15 cellular contexts compared by ENCODE assay signal in genomic region chr20:41161886-41162285, GRCh38. TPM values are rescaled to one million over a fixed set of nuclear protein-coding genes. Genes with fewer than 3 reads are reported as not detected.
A peak's percentile ranks its signal among the peaks of the same experiment; 100 is the strongest.
DNase-seq lines count a peak whose midpoint lies in the region; ATAC-seq, FAIRE-seq and TF ChIP-seq lines count a peak whose summit lies in the region.
"Had no signal": no experiment of that assay in that cellular context is flagged by ENCODE, and none has a peak within 500 bp of the region (broad histone marks: within the 10 kb centered on the region; RNA-seq: fewer than 3 reads in every experiment).

No MANE protein-coding gene starts in this region.

- no peak for TF ChIP-seq EP300 in HepG2 (IDR thresholded peaks at IDR 0.05; ENCODE audit: low read depth in 2 of 2, low read length in 2 of 2)
- no peak for TF ChIP-seq EP300 in HepG2 (CRISPR knock-in tag; IDR thresholded peaks at IDR 0.05; ENCODE audit: borderline replicate concordance)

- peaks cover 0 to 4% (median 0%) of the 10 kb centered on the region in 8 donors for H3K9me3 Mint-ChIP-seq in CD4-positive, alpha-beta memory T cell
- no peaks in the 10 kb centered on the region for H3K9me3 Mint-ChIP-seq in activated naive CD8-positive, alpha-beta T cell (ENCODE audit: low read depth)

- peaks cover 64% of the 10 kb centered on the region for H3K36me3 ChIP-seq in CD4-positive, alpha-beta memory T cell (ENCODE audit: insufficient read depth, low read length)
- H3K36me3 ChIP-seq in HCT116 (ENCODE audit: control insufficient read depth in 1 of 2, insufficient read depth in 2 of 2, low read length in 2 of 2) = peaks cover 5 to 29% of the 10 kb centered on the region in 2 experiments; a peak in 3 of 4 replicates
- H3K36me3 ChIP-seq in HepG2 (replicated peaks in 1 of 2; ENCODE audit: control insufficient read depth in 1 of 2, insufficient read depth in 2 of 2, low read length in 2 of 2) = peaks cover 64 to 85% of the 10 kb centered on the region in 2 experiments

- H3K79me2 ChIP-seq in HCT116 (ENCODE audit: insufficient read depth, low read length) = no peaks in the 10 kb centered on the region
- peaks cover 21% of the 10 kb centered on the region for H3K79me2 ChIP-seq in HepG2 (ENCODE audit: insufficient read depth, low read length)

- no peaks in the 10 kb centered on the region for H3K9me3 ChIP-seq in CD4-positive, alpha-beta memory T cell (ENCODE audit: control insufficient read depth in 1 of 2, low read length in 2 of 2)
- H3K9me3 ChIP-seq in HCT116 (ENCODE audit: control insufficient read depth in 1 of 2, insufficient read depth in 1 of 2, low read depth in 1 of 2, low read length in 2 of 2) = no peaks in the 10 kb centered on the region
- no peaks in the 10 kb centered on the region for H3K9me3 ChIP-seq in HepG2 (ENCODE audit: low read length)
- H3K9me3 ChIP-seq: BLaER1 treated with 17β-estradiol and CSF1 and Interleukin-3, amounts not matched to agents 10 nM and 100 nM; heart right ventricle had no signal

- no peak overlapping the region for H3K4me2 ChIP-seq in HCT116 (ENCODE audit: low read length)
- H3K4me2 ChIP-seq in HepG2 (ENCODE audit: low read depth, low read length) = no peak overlapping the region
- H3K4me2 ChIP-seq: BLaER1 treated with 17β-estradiol and CSF1 and Interleukin-3, amounts not matched to agents 10 nM and 100 nM had no signal

- no peak for FAIRE-seq in HepG2 (lab: Jason Lieb, UNC)
- FAIRE-seq: GM12892 had no signal

- TF ChIP-seq CTCF in HCT116 (IDR thresholded peaks at IDR 0.05 in 2 of 3, conservative IDR thresholded peaks at IDR 0.05 in 1 of 3; ENCODE audit: borderline replicate concordance in 1 of 3, insufficient read depth in 1 of 3, low read depth in 2 of 3, low read length in 2 of 3) = 0 out of 6 replicates have a peak, but pooled peaks of 1 of the 3 experiments have one; percentile 10
- peak; percentile 45; the same call in 1 of the 2 replicates for TF ChIP-seq CTCF in HepG2 (CRISPR knock-in tag; IDR thresholded peaks at IDR 0.05)

- H3K9me2 ChIP-seq in HCT116 (ENCODE audit: insufficient read depth) = no peaks in the 10 kb centered on the region

- H3K36me3 Mint-ChIP-seq in CD4-positive, alpha-beta memory T cell = peaks cover 50 to 70% of the 10 kb centered on the region in 2 donors
- peaks cover 16% of the 10 kb centered on the region for H3K36me3 Mint-ChIP-seq in activated naive CD8-positive, alpha-beta T cell

- TF ChIP-seq RAD21 in HCT116 (IDR thresholded peaks at IDR 0.05; ENCODE audit: low read depth) = no peak
- no peak for TF ChIP-seq RAD21 in HepG2 (CRISPR knock-in tag; IDR thresholded peaks at IDR 0.05)

- H3K9ac ChIP-seq in HCT116 (ENCODE audit: low read length) = no peak overlapping the region
- no peak overlapping the region for H3K9ac ChIP-seq in HepG2 (ENCODE audit: insufficient read depth, low read depth, low read length)
- H3K9ac ChIP-seq: BLaER1 treated with 17β-estradiol and CSF1 and Interleukin-3, amounts not matched to agents 10 nM and 100 nM had no signal

- no peak overlapping the region for H3K4me3 ChIP-seq in CD4-positive, alpha-beta memory T cell (ENCODE audit: low read length in 2 of 2)
- H3K4me3 ChIP-seq in HCT116 (replicated peaks in 1 of 2; ENCODE audit: low read depth in 1 of 2, low read length in 2 of 2) = no peak overlapping the region
- no peak overlapping the region for H3K4me3 ChIP-seq in HepG2 (replicated peaks in 1 of 3; ENCODE audit: insufficient read depth in 1 of 3, low read depth in 2 of 3, low read length in 3 of 3)
- H3K4me3 ChIP-seq: BLaER1 treated with 17β-estradiol and CSF1 and Interleukin-3, amounts not matched to agents 10 nM and 100 nM; heart right ventricle had no signal

- TF ChIP-seq POLR2A in HCT116 (IDR thresholded peaks at IDR 0.05; ENCODE audit: borderline replicate concordance, extremely low read depth, insufficient read depth, insufficient read length) (no peak), HepG2 (IDR thresholded peaks at IDR 0.05; ENCODE audit: insufficient read depth in 1 of 2, low read depth in 2 of 2, low read length in 2 of 2) (no peak)

- no peak overlapping the region for H2AFZ ChIP-seq in HCT116 (ENCODE audit: low read depth, low read length, poor library complexity, severe bottlenecking)
- H2AFZ ChIP-seq in HepG2 (ENCODE audit: low read length) = no peak overlapping the region

- intact Hi-C loops in CD4-positive, alpha-beta memory T cell (cut with micrococcal nuclease) = no loop called here
- intact Hi-C loops in HCT116 (cut with micrococcal nuclease) = no loop called here
- intact Hi-C loops in HepG2 (cut with micrococcal nuclease; ENCODE audit: unreplicated experiment) = no loop called here

- POLR2A ChIA-PET in CD4-positive, alpha-beta memory T cell (lab: Charles Lee; ENCODE audit: partially characterized antibody) = interaction anchor here (0.6 to 16.6 kb wide), 3 partner anchors 21 to 31 kb away, joined by 3 to 753 read pairs (median 3); partner anchors contain the start of gene PLCG1
- POLR2A ChIA-PET in HCT116 (lab: Charles Lee) (no interaction called here), HepG2 (lab: Yijun Ruan, JAX) (no interaction called here)

- BruUV-seq in HCT116 (replicated peaks; lab: Mats Ljungman, UMichigan) (no TSS peak), HepG2 (replicated peaks; lab: Mats Ljungman, UMichigan) (no TSS peak)

- peak in 2 of 5 donors; percentile 41 to 43 for DNase-seq in CD4-positive, alpha-beta memory T cell
- DNase-seq in HCT116 (ENCODE audit: low read depth, low spot score) (no peak), HepG2 (ENCODE audit: low spot score) (no peak), NCI-H187 treated with DMSO at 0.1 percent for 48 hours (lab: John Stamatoyannopoulos, UW) (no peak)
- DNase-seq: activated effector memory CD4-positive, alpha-beta T cell treated with anti-CD3 and anti-CD28 coated beads, Interleukin-2, amount 50 U/mL, for 16 hours; heart right ventricle; NCI-H1092; stimulated activated CD4-positive, alpha-beta T cell treated with anti-CD3 and anti-CD28 coated beads, Interleukin-4, amount 100 ng/mL, for 1 hour had no signal

- H3K4me1 Mint-ChIP-seq in CD4-positive, alpha-beta memory T cell = peaks cover 55 to 92% (median 70%) of the 10 kb centered on the region in 4 donors
- peaks cover 83% of the 10 kb centered on the region for H3K4me1 Mint-ChIP-seq in activated naive CD8-positive, alpha-beta T cell (ENCODE audit: low read depth)

- in situ Hi-C loops in HepG2 (cut with HindIII; ENCODE audit: extremely low pct_ligation_motif_present, low pct_unique_long_range_greater_than_20kb) = no loop called here

- peak overlapping the region in 7 of 8 donors; percentile 26 to 86 (median 51) for H3K4me3 Mint-ChIP-seq in CD4-positive, alpha-beta memory T cell
- peak overlapping the region; percentile 53 for H3K4me3 Mint-ChIP-seq in activated naive CD8-positive, alpha-beta T cell

- ATAC-seq in HCT116 (peak; percentile 57; the same call in 1 of the 2 replicates), HepG2 (peak; percentile 5; the same call in 1 of the 3 replicates), HG03039 (IDR thresholded peaks at IDR 0.05; ENCODE audit: unreplicated experiment) (no peak), GM21737 (IDR thresholded peaks at IDR 0.05; ENCODE audit: unreplicated experiment) (no peak)
- ATAC-seq: activated CD4-positive, CD25-positive, alpha-beta regulatory T cell treated with anti-CD3 and anti-CD28 coated beads, Interleukin-2, amount 50 U/mL, for 24 hours; sciatic nerve had no signal

- CTCF ChIA-PET in CD4-positive, alpha-beta memory T cell (lab: Charles Lee; ENCODE audit: partially characterized antibody) = interaction anchor here (7.8 kb wide), 1 partner anchor 24 kb away, joined by 178 read pairs; the partner anchor contains the start of gene PLCG1
- CTCF ChIA-PET in HCT116 (lab: Charles Lee) (no interaction called here), HepG2 (lab: Yijun Ruan, JAX; ENCODE audit: low intra/inter-chr PET ratio, low total read pairs) (no interaction called here)

- peak overlapping the region; percentile 73 for H3K27ac ChIP-seq in CD4-positive, alpha-beta memory T cell (ENCODE audit: low read depth, low read length)
- H3K27ac ChIP-seq in HCT116 (ENCODE audit: low read depth, low read length) = no peak overlapping the region
- no peak overlapping the region for H3K27ac ChIP-seq in HepG2 (ENCODE audit: extremely low read length, insufficient read depth, low read length)
- H3K27ac ChIP-seq: BLaER1 treated with 17β-estradiol and CSF1 and Interleukin-3, amounts not matched to agents 10 nM and 100 nM had no signal

- WGBS in HepG2 (ENCODE audit: low lambda C conversion rate) = 89% methylated on average over 1 of the region's 1 CpG

- H3K27me3 Mint-ChIP-seq in CD4-positive, alpha-beta memory T cell = peaks cover 0 to 2% of the 10 kb centered on the region in 2 donors
- no peaks in the 10 kb centered on the region for H3K27me3 Mint-ChIP-seq in activated naive CD8-positive, alpha-beta T cell

- peaks cover 64% of the 10 kb centered on the region for H3K4me1 ChIP-seq in CD4-positive, alpha-beta memory T cell (ENCODE audit: insufficient read depth, low read length)
- H3K4me1 ChIP-seq in HCT116 (ENCODE audit: control insufficient read depth in 1 of 2, insufficient read depth in 2 of 2, low read length in 2 of 2) = no peaks in the 10 kb centered on the region
- H3K4me1 ChIP-seq in HepG2 (ENCODE audit: insufficient read depth, low read length) = peaks cover 7% of the 10 kb centered on the region; the same call in 1 of the 2 replicates

- peak overlapping the region; percentile 87 to 99 (median 89) for H3K27ac Mint-ChIP-seq in CD4-positive, alpha-beta memory T cell
- H3K27ac Mint-ChIP-seq in activated naive CD8-positive, alpha-beta T cell = peak overlapping the region; percentile 81

- H3K27me3 ChIP-seq in CD4-positive, alpha-beta memory T cell (ENCODE audit: insufficient read depth, low read length) = no peaks in the 10 kb centered on the region
- H3K27me3 ChIP-seq in HCT116 (ENCODE audit: insufficient read depth, low read length) (no peaks in the 10 kb centered on the region), HepG2 (ENCODE audit: control insufficient read depth in 1 of 2, insufficient read depth in 2 of 2, low read length in 2 of 2) (no peaks in the 10 kb centered on the region)
- H3K27me3 ChIP-seq: heart right ventricle had no signal

- RAD21 ChIA-PET in HCT116 (lab: Charles Lee; ENCODE audit: low non-redundant PET in 1 of 2, low total read pairs in 2 of 2, uncharacterized antibody in 2 of 2, unreplicated experiment in 2 of 2) = no interaction called here

- H4K20me1 ChIP-seq in HCT116 (ENCODE audit: insufficient read depth) (no peaks in the 10 kb centered on the region), HepG2 (ENCODE audit: insufficient read depth, low read length) (peaks cover 15% of the 10 kb centered on the region; the same call in 1 of the 2 replicates)

RNA-seq across cellular contexts. Expression of gene PLCG1, which starts 24.5 kb away (rescaled TPM):
- 100 to 1,000 TPM; 319 to 320 TPM for total RNA-seq in CD4-positive, alpha-beta memory T cell
- 10 to 100 TPM; 22.8 to 68.7 TPM for polyA plus RNA-seq in CD4-positive, alpha-beta memory T cell
- total RNA-seq in HCT116 (2021; ENCODE audit: unreplicated experiment) = 45.6 TPM
- polyA plus RNA-seq in HCT116 (2012) = 28.5 and 41.7 TPM in 2 replicates
- 53.1 and 85.3 TPM in 2 replicates for total RNA-seq in HepG2 (2016; rRNA removed; fragmentation: Illumina TruSeq; extraction: Trizol)
- 8.3 and 10.2 TPM in 2 replicates for total RNA-seq in HepG2 (2016; cell fraction: cytosol; rRNA removed; fragmentation: Illumina TruSeq; extraction: Trizol; ENCODE audit: low read depth)
- total RNA-seq in HepG2 (2016; cell fraction: insoluble cytoplasmic fraction; rRNA removed; fragmentation: Illumina TruSeq; extraction: Trizol) = 43.2 and 85.3 TPM in 2 replicates
- 23.6 and 25.9 TPM in 2 replicates for total RNA-seq in HepG2 (2016; cell fraction: membrane; rRNA removed; fragmentation: Illumina TruSeq; extraction: Trizol)
- 119 and 141 TPM in 2 replicates for total RNA-seq in HepG2 (2016; cell fraction: nucleus; rRNA removed; fragmentation: Illumina TruSeq; extraction: Trizol)
- polyA plus RNA-seq in HepG2 (2011; rRNA removed) = 158 and 207 TPM in 2 replicates
- 50.7 and 54.7 TPM in 2 replicates for polyA plus RNA-seq in HepG2 (2011; cell fraction: cytosol; rRNA removed)
- polyA plus RNA-seq in HepG2 (2011; cell fraction: nucleus; rRNA removed) = 1,608 and 1,708 TPM in 2 replicates
- polyA plus RNA-seq in HepG2 (2012) = 152 and 164 TPM in 2 replicates
- 3.6 and 4.0 TPM in 2 replicates for polyA plus RNA-seq in HepG2 (2016; cell fraction: cytosol; fragmentation: Illumina TruSeq; extraction: Trizol; ENCODE audit: low read depth)
- polyA plus RNA-seq in HepG2 (2016; cell fraction: insoluble cytoplasmic fraction; fragmentation: Illumina TruSeq; extraction: Trizol; ENCODE audit: low read depth) = 54.2 and 61.1 TPM in 2 replicates
- 12.4 and 12.5 TPM in 2 replicates for polyA plus RNA-seq in HepG2 (2016; cell fraction: membrane; fragmentation: Illumina TruSeq; extraction: Trizol; ENCODE audit: low read depth)
- 371 and 407 TPM in 2 replicates for polyA plus RNA-seq in HepG2 (2016; cell fraction: nucleus; fragmentation: Illumina TruSeq; extraction: Trizol; ENCODE audit: insufficient read depth, low read depth)
- 74.2 and 219 TPM in 2 replicates for polyA minus RNA-seq in HepG2 (2011; rRNA and poly(A)+ RNA removed; ENCODE audit: low replicate concordance)
- 77.9 and 95.1 TPM in 2 replicates for polyA minus RNA-seq in HepG2 (2011; cell fraction: cytosol; rRNA and poly(A)+ RNA removed)
- 286 and 292 TPM in 2 replicates for polyA minus RNA-seq in HepG2 (2011; cell fraction: nucleus; rRNA and poly(A)+ RNA removed)

Comparison
In these comparisons a context has a peak if more than half of its experiments do, and no peak if none do; other contexts are left out.
1. ATAC-seq: peak in HCT116 (single experiment) and HepG2 (single experiment); none in HG03039 (single experiment) and GM21737 (single experiment).